In genomic region chr11:2256293-2256913, GRCh38 we compare ENCODE assay signal across 22 cellular contexts. TPM values are rescaled to one million over a fixed set of nuclear protein-coding genes. Genes with fewer than 3 reads are reported as not detected.
DNase-seq lines count a peak whose midpoint lies in the region; ATAC-seq and TF ChIP-seq lines count a peak whose summit lies in the region.
"Had no signal": no experiment of that assay in that cellular context is flagged by ENCODE, and none has a peak within 500 bp of the region (broad histone marks: within the 10 kb centered on the region; RNA-seq: fewer than 3 reads in every experiment).

No MANE protein-coding gene starts in this region.

- H3K9ac ChIP-seq in mammary epithelial cell (ENCODE audit: insufficient read depth, low read length) = no peak overlapping the region
- H3K9ac ChIP-seq: BLaER1 treated with 17β-estradiol and CSF1 and Interleukin-3, amounts not matched to agents 10 nM and 100 nM had no signal

- TF ChIP-seq CTCF in mammary epithelial cell (conservative IDR thresholded peaks at IDR 0.05 in 1 of 2, IDR thresholded peaks at IDR 0.05 in 1 of 2; ENCODE audit: extremely low read depth in 1 of 2, insufficient read depth in 1 of 2, low read depth in 1 of 2, low read length in 2 of 2) (no peak), upper lobe of right lung (IDR thresholded peaks at IDR 0.05) (no peak), sigmoid colon (IDR thresholded peaks at IDR 0.05) (no peak)

- no peak overlapping the region for H3K4me3 ChIP-seq in mammary epithelial cell (replicated peaks in 1 of 3; ENCODE audit: insufficient read depth in 1 of 3, low read depth in 2 of 3, low read length in 3 of 3)
- no peak overlapping the region for H3K4me3 ChIP-seq in upper lobe of right lung
- H3K4me3 ChIP-seq in effector memory CD4-positive, alpha-beta T cell (ENCODE audit: insufficient read depth, low read depth, low read length, poor library complexity, severe bottlenecking) = no peak overlapping the region
- H3K4me3 ChIP-seq in sigmoid colon = no peak overlapping the region
- H3K4me3 ChIP-seq: BLaER1 treated with 17β-estradiol and CSF1 and Interleukin-3, amounts not matched to agents 10 nM and 100 nM; SJSA1; upper lobe of left lung had no signal

- CTCF ChIA-PET in activated CD8-positive, alpha-beta memory T cell treated with anti-CD3 and anti-CD28 coated beads, Interleukin-2, amount 10 ng/mL, durations not matched to agents 7 days and 5 days (lab: Charles Lee) = no interaction called here
- CTCF ChIA-PET in mammary epithelial cell (lab: Charles Lee; ENCODE audit: low non-redundant PET) = no interaction called here

- TF ChIP-seq POLR2A in sigmoid colon (IDR thresholded peaks at IDR 0.05) = no peak

- H3K27me3 ChIP-seq in mammary epithelial cell (ENCODE audit: insufficient read depth, low read length) = no peaks in the 10 kb centered on the region
- no peaks in the 10 kb centered on the region for H3K27me3 ChIP-seq in upper lobe of right lung
- H3K27me3 ChIP-seq in effector memory CD4-positive, alpha-beta T cell (replicated peaks; ENCODE audit: control insufficient read depth, insufficient read depth, low read length, poor library complexity, severe bottlenecking) = no peaks in the 10 kb centered on the region
- peaks cover 0 to 17% (median 0%) of the 10 kb centered on the region in 3 donors for H3K27me3 ChIP-seq in sigmoid colon
- H3K27me3 ChIP-seq: upper lobe of left lung had no signal

- no peaks in the 10 kb centered on the region for H3K36me3 Mint-ChIP-seq in activated CD8-positive, alpha-beta memory T cell treated with anti-CD3 and anti-CD28 coated beads, Interleukin-2, amount 10 ng/mL, durations not matched to agents 7 days and 5 days
- H3K36me3 Mint-ChIP-seq: brain had no signal

- in situ Hi-C loops in mammary epithelial cell (cut with MboI; ENCODE audit: low sequenced_read_pairs in 2 of 2) = no loop called here

- no peaks in the 10 kb centered on the region for H4K20me1 ChIP-seq in mammary epithelial cell (ENCODE audit: insufficient read depth, low read length)

- no peaks in the 10 kb centered on the region for H3K9me3 Mint-ChIP-seq in activated CD8-positive, alpha-beta memory T cell treated with anti-CD3 and anti-CD28 coated beads, Interleukin-2, amount 10 ng/mL, durations not matched to agents 7 days and 5 days (ENCODE audit: low read depth)
- H3K9me3 Mint-ChIP-seq: activated T-cell treated with anti-CD3 and anti-CD28 coated beads, Interleukin-2, amount 50 U/mL, for 4 hours; stimulated activated naive CD8-positive, alpha-beta T cell treated with anti-CD3 and anti-CD28 coated beads, Interleukin-15, Interleukin-2, amounts not matched to agents 100 ng/mL and 50 ng/mL, for 24 hours; T-helper 1 cell treated with Interleukin-12 subunit alpha and Interleukin-12 subunit beta and Interleukin-4 antibody, amounts not matched to agents 30 μg/mL and 1 μg/mL, for 36 hours had no signal

- intact Hi-C loops in mammary epithelial cell (cut with micrococcal nuclease) (no loop called here), left colon (cut with DNase I, micrococcal nuclease) (no loop called here), upper lobe of right lung (cut with DNase I) (no loop called here), sigmoid colon (cut with DNase I) (no loop called here)

- H3K27ac ChIP-seq in mammary epithelial cell (ENCODE audit: insufficient read depth, low read depth, low read length) = no peak overlapping the region
- H3K27ac ChIP-seq in upper lobe of right lung = no peak overlapping the region
- no peak overlapping the region for H3K27ac ChIP-seq in effector memory CD4-positive, alpha-beta T cell (ENCODE audit: insufficient read depth, low read length, poor library complexity, severe bottlenecking)
- no peak overlapping the region for H3K27ac ChIP-seq in sigmoid colon
- H3K27ac ChIP-seq: BLaER1 treated with 17β-estradiol and CSF1 and Interleukin-3, amounts not matched to agents 10 nM and 100 nM; SJSA1; upper lobe of left lung had no signal

- peak; percentile 38 for DNase-seq in activated CD8-positive, alpha-beta memory T cell treated with anti-CD3 and anti-CD28 coated beads for 24 hours
- DNase-seq in activated CD8-positive, alpha-beta memory T cell treated with anti-CD3 and anti-CD28 coated beads, Interleukin-2, amount 10 ng/mL, durations not matched to agents 7 days and 5 days = no peak
- DNase-seq in mammary epithelial cell = peak; percentile 79
- DNase-seq in left colon = no peak
- peak; percentile 52 for DNase-seq in upper lobe of right lung
- DNase-seq in effector memory CD4-positive, alpha-beta T cell = no peak
- DNase-seq in sigmoid colon = no peak
- DNase-seq in NCI-H2029 (lab: John Stamatoyannopoulos, UW) = no peak
- DNase-seq: activated B cell treated with CpG ODN at 0.5 μM for 24 hours; activated CD8-positive, alpha-beta T cell treated with anti-CD3 and anti-CD28 coated beads for 36 hours; activated T-cell treated with anti-CD3 and anti-CD28 coated beads, Interleukin-2, amount 50 U/mL, for 4 hours; cortex of kidney; NCI-H1436; NCI-H82; occipital lobe had no signal

- H3K4me1 ChIP-seq in mammary epithelial cell (ENCODE audit: insufficient read depth, low read length) (peaks cover 15% of the 10 kb centered on the region), upper lobe of right lung (no peaks in the 10 kb centered on the region), sigmoid colon (no peaks in the 10 kb centered on the region)
- no peaks in the 10 kb centered on the region for H3K4me1 ChIP-seq in effector memory CD4-positive, alpha-beta T cell (ENCODE audit: control insufficient read depth, insufficient read depth, low read length, poor library complexity, severe bottlenecking)
- H3K4me1 ChIP-seq: BLaER1 treated with 17β-estradiol and CSF1 and Interleukin-3, amounts not matched to agents 10 nM and 100 nM; SJSA1; upper lobe of left lung had no signal

- peak overlapping the region; percentile 77 for H3K4me2 ChIP-seq in mammary epithelial cell (ENCODE audit: insufficient read depth, low read depth, low read length)

- no peak overlapping the region for H3K4me3 Mint-ChIP-seq in activated CD8-positive, alpha-beta memory T cell treated with anti-CD3 and anti-CD28 coated beads, Interleukin-2, amount 10 ng/mL, durations not matched to agents 7 days and 5 days
- H3K4me3 Mint-ChIP-seq: activated B cell treated with CpG ODN at 0.5 μM for 24 hours; activated CD8-positive, alpha-beta T cell treated with anti-CD3 and anti-CD28 coated beads for 36 hours; activated T-cell treated with anti-CD3 and anti-CD28 coated beads, Interleukin-2, amount 50 U/mL, for 4 hours; brain; stimulated activated naive CD8-positive, alpha-beta T cell treated with anti-CD3 and anti-CD28 coated beads, Interleukin-15, Interleukin-2, amounts not matched to agents 100 ng/mL and 50 ng/mL, for 24 hours; T-helper 1 cell treated with Interleukin-12 subunit alpha and Interleukin-12 subunit beta and Interleukin-4 antibody, amounts not matched to agents 30 μg/mL and 1 μg/mL, for 36 hours had no signal

- H3K9me3 ChIP-seq in mammary epithelial cell (replicated peaks; ENCODE audit: insufficient read depth, low read length) (no peaks in the 10 kb centered on the region), upper lobe of right lung (no peaks in the 10 kb centered on the region), sigmoid colon (no peaks in the 10 kb centered on the region)
- no peaks in the 10 kb centered on the region for H3K9me3 ChIP-seq in effector memory CD4-positive, alpha-beta T cell (ENCODE audit: control insufficient read depth, low read length)
- H3K9me3 ChIP-seq: SJSA1, upper lobe of left lung had no signal

- no peak for TF ChIP-seq EP300 in sigmoid colon (IDR thresholded peaks at IDR 0.05)

- H2AFZ ChIP-seq in mammary epithelial cell (ENCODE audit: low read depth, low read length) = peak overlapping the region; percentile 49

- no TSS peak for BruUV-seq in mammary epithelial cell (replicated peaks; lab: Mats Ljungman, UMichigan)

- 49% methylated on average over 10 of the region's 14 CpGs for WGBS in mammary epithelial cell (ENCODE audit: low coverage, missing lambda C conversion rate)
- WGBS in sigmoid colon, 2 donors = 82 to 88% methylated on average over 14 of the region's 14 CpGs

- H3K27me3 Mint-ChIP-seq in activated CD8-positive, alpha-beta memory T cell treated with anti-CD3 and anti-CD28 coated beads, Interleukin-2, amount 10 ng/mL, durations not matched to agents 7 days and 5 days = peaks cover 6% of the 10 kb centered on the region
- H3K27me3 Mint-ChIP-seq: activated B cell treated with CpG ODN at 0.5 μM for 24 hours; activated CD8-positive, alpha-beta T cell treated with anti-CD3 and anti-CD28 coated beads for 36 hours; stimulated activated naive CD8-positive, alpha-beta T cell treated with anti-CD3 and anti-CD28 coated beads, Interleukin-15, Interleukin-2, amounts not matched to agents 100 ng/mL and 50 ng/mL, for 24 hours had no signal

- H3K79me2 ChIP-seq in mammary epithelial cell (ENCODE audit: insufficient read depth, low read length) = no peaks in the 10 kb centered on the region

- no peaks in the 10 kb centered on the region for H3K36me3 ChIP-seq in mammary epithelial cell (ENCODE audit: insufficient read depth, low read length)
- H3K36me3 ChIP-seq in upper lobe of right lung = no peaks in the 10 kb centered on the region
- H3K36me3 ChIP-seq in effector memory CD4-positive, alpha-beta T cell (ENCODE audit: control insufficient read depth, insufficient read depth, low read length) = no peaks in the 10 kb centered on the region
- no peaks in the 10 kb centered on the region for H3K36me3 ChIP-seq in sigmoid colon
- H3K36me3 ChIP-seq: BLaER1 treated with 17β-estradiol and CSF1 and Interleukin-3, amounts not matched to agents 10 nM and 100 nM; SJSA1; upper lobe of left lung had no signal

- no peaks in the 10 kb centered on the region for H3K4me1 Mint-ChIP-seq in activated CD8-positive, alpha-beta memory T cell treated with anti-CD3 and anti-CD28 coated beads, Interleukin-2, amount 10 ng/mL, durations not matched to agents 7 days and 5 days
- H3K4me1 Mint-ChIP-seq: activated B cell treated with CpG ODN at 0.5 μM for 24 hours, brain had no signal

- no peak overlapping the region for H3K27ac Mint-ChIP-seq in activated CD8-positive, alpha-beta memory T cell treated with anti-CD3 and anti-CD28 coated beads, Interleukin-2, amount 10 ng/mL, durations not matched to agents 7 days and 5 days
- H3K27ac Mint-ChIP-seq: activated B cell treated with CpG ODN at 0.5 μM for 24 hours; activated CD8-positive, alpha-beta T cell treated with anti-CD3 and anti-CD28 coated beads for 36 hours; stimulated activated naive CD8-positive, alpha-beta T cell treated with anti-CD3 and anti-CD28 coated beads, Interleukin-15, Interleukin-2, amounts not matched to agents 100 ng/mL and 50 ng/mL, for 24 hours; T-helper 1 cell treated with Interleukin-12 subunit alpha and Interleukin-12 subunit beta and Interleukin-4 antibody, amounts not matched to agents 30 μg/mL and 1 μg/mL, for 36 hours had no signal

- dilution Hi-C loops in mammary epithelial cell (cut with HindIII; ENCODE audit: low sequenced_read_pairs) = no loop called here

- ATAC-seq in activated CD8-positive, alpha-beta memory T cell treated with anti-CD3 and anti-CD28 coated beads, Interleukin-2, amount 10 ng/mL, durations not matched to agents 7 days and 5 days = no peak
- ATAC-seq in left colon (peak; percentile 22), upper lobe of right lung (peak; percentile 9)
- ATAC-seq: activated CD8-positive, alpha-beta T cell treated with anti-CD3 and anti-CD28 coated beads for 36 hours; activated T-cell treated with anti-CD3 and anti-CD28 coated beads, Interleukin-2, amount 50 U/mL, for 4 hours had no signal

RNA-seq across cellular contexts. Expression of gene ASCL2, which starts 14.0 kb away (rescaled TPM):
- under 1 TPM; 0.12 to 0.15 TPM for total RNA-seq in activated CD8-positive, alpha-beta memory T cell treated with anti-CD3 and anti-CD28 coated beads, Interleukin-2, amount 10 ng/mL, durations not matched to agents 7 days and 5 days
- total RNA-seq in mammary epithelial cell (not detected), left colon (10 to 100 TPM in 1 of 2 donors, 1 to 10 TPM in 1; 6.3 to 10.4 TPM), upper lobe of right lung (2.2 TPM), sigmoid colon (under 1 TPM in 2 of 4 donors, not detected in 2; 0.28 to 0.33 TPM)
- polyA plus RNA-seq in mammary epithelial cell (0.05 TPM), sigmoid colon (1 to 10 TPM; 1.2 to 4.8 (median 1.4) TPM)
- not detected for polyA minus RNA-seq in mammary epithelial cell
- total RNA-seq: A673, SJSA1 had no signal

RNA-seq across cellular contexts. Expression of gene C11orf21, which starts 45.3 kb away (rescaled TPM):
- 10 to 100 TPM; 28.3 to 49.2 TPM for total RNA-seq in activated CD8-positive, alpha-beta memory T cell treated with anti-CD3 and anti-CD28 coated beads, Interleukin-2, amount 10 ng/mL, durations not matched to agents 7 days and 5 days
- total RNA-seq in mammary epithelial cell (not detected), left colon (under 1 TPM; 0.15 to 0.78 TPM), upper lobe of right lung (6.5 TPM), sigmoid colon (under 1 TPM in 2 of 4 donors, not detected in 2; 0.68 to 0.71 TPM)
- polyA plus RNA-seq in mammary epithelial cell (not detected), sigmoid colon (1 to 10 TPM in 1 of 3 donors, not detected in 2; 6.2 TPM)
- not detected for polyA minus RNA-seq in mammary epithelial cell
- total RNA-seq: A673 had no signal

RNA-seq across cellular contexts. Expression of gene TSPAN32, which starts 45.4 kb away (rescaled TPM):
- total RNA-seq in activated CD8-positive, alpha-beta memory T cell treated with anti-CD3 and anti-CD28 coated beads, Interleukin-2, amount 10 ng/mL, durations not matched to agents 7 days and 5 days = 10 to 100 TPM; 20.5 to 41.4 TPM
- not detected for total RNA-seq in mammary epithelial cell
- not detected for polyA plus RNA-seq in mammary epithelial cell
- polyA minus RNA-seq in mammary epithelial cell = not detected
- total RNA-seq in left colon = 1 to 10 TPM in 1 of 2 donors, not detected in 1; 1.3 TPM
- total RNA-seq in upper lobe of right lung = 12.2 TPM
- 1 to 10 TPM in 2 of 4 donors, under 1 TPM in 2; 0.81 to 5.3 (median 0.95) TPM for total RNA-seq in sigmoid colon
- 1 to 10 TPM in 1 of 3 donors, not detected in 2; 4.6 TPM for polyA plus RNA-seq in sigmoid colon
- total RNA-seq: A673, occipital lobe had no signal

Comparison
In these comparisons a context has a peak if more than half of its experiments do, and no peak if none do; other contexts are left out.
1. DNase-seq: peak in activated CD8-positive, alpha-beta memory T cell treated with anti-CD3 and anti-CD28 coated beads for 24 hours (single experiment), mammary epithelial cell (single experiment) and upper lobe of right lung (single experiment); none in activated CD8-positive, alpha-beta memory T cell treated with anti-CD3 and anti-CD28 coated beads, Interleukin-2, amount 10 ng/mL, durations not matched to agents 7 days and 5 days (single experiment), left colon (0 of 2), effector memory CD4-positive, alpha-beta T cell (0 of 3), sigmoid colon (single experiment) and NCI-H2029 (single experiment).